Comparison of ENCODE assay signal across 8 cellular contexts in the genomic region with DNA sequence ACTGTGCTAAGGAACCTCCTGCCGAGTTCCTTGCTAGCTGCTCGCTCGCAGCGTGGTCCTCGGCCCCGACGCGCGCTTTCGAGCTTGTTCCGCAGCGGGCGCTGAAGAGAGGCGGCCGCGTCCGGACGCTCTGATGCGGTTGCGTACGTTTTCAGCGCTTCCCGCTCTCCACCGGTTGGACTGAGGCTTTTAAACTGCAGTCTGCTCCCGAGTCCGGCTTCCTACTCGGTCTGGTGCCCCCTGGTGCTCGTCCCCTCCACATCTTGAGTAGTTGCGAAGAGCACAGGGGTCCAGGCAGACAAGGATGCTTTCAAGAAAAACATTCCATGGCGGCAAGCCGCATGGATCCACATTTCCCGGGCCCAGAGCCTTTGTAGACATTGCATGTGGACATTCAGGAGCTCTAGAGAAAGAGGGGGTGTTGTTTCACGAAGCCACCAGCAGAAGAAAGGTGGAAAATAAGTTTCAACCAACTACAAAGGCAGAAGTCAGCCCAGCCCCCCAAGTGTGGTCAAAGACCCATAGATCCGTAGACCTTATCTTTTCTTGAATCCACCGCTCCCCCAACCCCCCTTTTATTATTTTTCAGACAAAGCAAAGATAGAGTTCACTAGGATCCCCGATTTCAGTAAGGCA. TPM values are rescaled to one million over a fixed set of nuclear protein-coding genes. Genes with fewer than 3 reads are reported as not detected.
DNase-seq lines count a peak whose midpoint lies in the region; ATAC-seq and TF ChIP-seq lines count a peak whose summit lies in the region.

No MANE protein-coding gene starts in this region.

- POLR2A ChIA-PET in activated CD4-positive, alpha-beta memory T cell treated with anti-CD3 and anti-CD28 coated beads for 36 hours (lab: Charles Lee): interaction anchor here (0.7 to 6.1 kb wide), 22 partner anchors 11 to 842 kb away, joined by 3 to 36 read pairs (median 4); partner anchors contain the start of gene RAD52

- 0% methylated on average over 36 of the region's 36 CpGs for WGBS in lung, 2 donors

- peak overlapping the region; percentile 95 for H3K27ac ChIP-seq in CD4-positive, CD25-positive, alpha-beta regulatory T cell (ENCODE audit: insufficient read depth, low read length, poor library complexity, severe bottlenecking)
- H3K27ac ChIP-seq in lung (ENCODE audit: low read depth in 1 of 2, low read length in 1 of 2): peak overlapping the region; percentile 80 to 88

- H3K36me3 Mint-ChIP-seq in CD4-positive, CD25-positive, alpha-beta regulatory T cell: no peaks in the 10 kb centered on the region
- H3K36me3 Mint-ChIP-seq in activated CD4-positive, alpha-beta memory T cell treated with anti-CD3 and anti-CD28 coated beads for 36 hours: peaks cover 20% of the 10 kb centered on the region

- intact Hi-C loops in activated CD4-positive, alpha-beta memory T cell treated with anti-CD3 and anti-CD28 coated beads for 36 hours (cut with micrococcal nuclease): loop anchor here (1.0 to 5.0 kb wide), 7 partner anchors 8 to 841 kb away; partner anchors contain the start of genes FBXL14 and RAD52

- H3K4me1 Mint-ChIP-seq in CD4-positive, CD25-positive, alpha-beta regulatory T cell: peaks cover 12 to 20% (median 14%) of the 10 kb centered on the region in 4 donors
- H3K4me1 Mint-ChIP-seq in activated CD4-positive, alpha-beta memory T cell treated with anti-CD3 and anti-CD28 coated beads for 36 hours (ENCODE audit: low read depth): peaks cover 15% of the 10 kb centered on the region

- H3K27me3 ChIP-seq in CD4-positive, CD25-positive, alpha-beta regulatory T cell (ENCODE audit: control insufficient read depth, insufficient read depth, low read length): no peaks in the 10 kb centered on the region
- H3K27me3 ChIP-seq in lung (ENCODE audit: control insufficient read depth, insufficient read depth): no peaks in the 10 kb centered on the region

- H3K4me1 ChIP-seq in CD4-positive, CD25-positive, alpha-beta regulatory T cell (ENCODE audit: control insufficient read depth, insufficient read depth, low read length, poor library complexity, severe bottlenecking): peaks cover 28% of the 10 kb centered on the region
- peaks cover 0 to 3% of the 10 kb centered on the region in 2 donors for H3K4me1 ChIP-seq in lung (ENCODE audit: control insufficient read depth in 2 of 2, insufficient read depth in 2 of 2, low read length in 2 of 2)

- no peaks in the 10 kb centered on the region for H3K9me3 ChIP-seq in CD4-positive, CD25-positive, alpha-beta regulatory T cell (ENCODE audit: control insufficient read depth in 2 of 2, low read length in 2 of 2)
- no peaks in the 10 kb centered on the region for H3K9me3 ChIP-seq in lung (ENCODE audit: control insufficient read depth in 2 of 2, insufficient read depth in 1 of 2, low read length in 1 of 2)

- H3K27me3 Mint-ChIP-seq in CD4-positive, CD25-positive, alpha-beta regulatory T cell: no peaks in the 10 kb centered on the region
- H3K27me3 Mint-ChIP-seq in activated CD4-positive, alpha-beta memory T cell treated with anti-CD3 and anti-CD28 coated beads for 36 hours: no peaks in the 10 kb centered on the region

- H3K9me3 Mint-ChIP-seq in CD4-positive, CD25-positive, alpha-beta regulatory T cell: no peaks in the 10 kb centered on the region
- H3K9me3 Mint-ChIP-seq in activated CD4-positive, alpha-beta memory T cell treated with anti-CD3 and anti-CD28 coated beads for 36 hours: no peaks in the 10 kb centered on the region

- CTCF ChIA-PET in activated CD4-positive, alpha-beta memory T cell treated with anti-CD3 and anti-CD28 coated beads for 36 hours (lab: Charles Lee): interaction anchor here (0.5 to 6.4 kb wide), 38 partner anchors 10 to 342 kb away, joined by 3 to 123 read pairs (median 10); partner anchors contain the start of genes NINJ2 and RAD52

- H3K36me3 ChIP-seq in CD4-positive, CD25-positive, alpha-beta regulatory T cell (ENCODE audit: control insufficient read depth, insufficient read depth, low read length): no peaks in the 10 kb centered on the region
- no peaks in the 10 kb centered on the region for H3K36me3 ChIP-seq in lung (ENCODE audit: control insufficient read depth in 2 of 2, insufficient read depth in 2 of 2, low read length in 2 of 2)

- H3K4me3 ChIP-seq in CD4-positive, CD25-positive, alpha-beta regulatory T cell (ENCODE audit: low read depth, low read length): peak overlapping the region; percentile 89
- H3K4me3 ChIP-seq in lung: peak overlapping the region; percentile 12

- no peak overlapping the region for H3K4me3 Mint-ChIP-seq in CD4-positive, CD25-positive, alpha-beta regulatory T cell
- H3K4me3 Mint-ChIP-seq in activated CD4-positive, alpha-beta memory T cell treated with anti-CD3 and anti-CD28 coated beads for 36 hours: no peak overlapping the region

- H3K27ac Mint-ChIP-seq in CD4-positive, CD25-positive, alpha-beta regulatory T cell: no peak overlapping the region
- no peak overlapping the region for H3K27ac Mint-ChIP-seq in activated CD4-positive, alpha-beta memory T cell treated with anti-CD3 and anti-CD28 coated beads for 36 hours

- peak; percentile 37 to 41 for ATAC-seq in CD4-positive, CD25-positive, alpha-beta regulatory T cell (ENCODE audit: low read depth in 2 of 2)
- ATAC-seq in GM19372 (IDR thresholded peaks at IDR 0.05; ENCODE audit: low read depth, unreplicated experiment): peak; percentile 37
- peak; percentile 38 for ATAC-seq in HG03565 (IDR thresholded peaks at IDR 0.05; ENCODE audit: unreplicated experiment)
- peak; percentile 53 for ATAC-seq in lung (ENCODE audit: insufficient read depth, low FRiP score)

- peak; percentile 71 to 97 (median 73) for DNase-seq in CD4-positive, CD25-positive, alpha-beta regulatory T cell
- DNase-seq in NCI-H748 treated with DMSO at 0.1 percent for 48 hours (lab: John Stamatoyannopoulos, UW): peak; percentile 66
- peak; percentile 94 for DNase-seq in activated CD4-positive, alpha-beta memory T cell treated with anti-CD3 and anti-CD28 coated beads for 36 hours
- peak; percentile 64 for DNase-seq in effector CD8-positive, alpha-beta T cell (lab: John Stamatoyannopoulos, UW)
- peak; percentile 91 for DNase-seq in lung (ENCODE audit: low spot score)
- peak; percentile 56 to 68 (median 65) for DNase-seq in stimulated activated CD4-positive, alpha-beta T cell treated with anti-CD3 and anti-CD28 coated beads, TNF-alpha, amount 100 ng/mL, for 1 hour (ENCODE audit: low read depth in 3 of 3, low spot score in 1 of 3)

- peak; percentile 51 for TF ChIP-seq CTCF in lung (IDR thresholded peaks at IDR 0.05; ENCODE audit: control extremely low read depth, extremely low read depth)

RNA-seq across cellular contexts. Expression of gene WNK1, which starts 1.1 kb away (rescaled TPM):
- 360 TPM for total RNA-seq in CD4-positive, CD25-positive, alpha-beta regulatory T cell
- 10 to 100 TPM; 22.1 to 34.6 (median 28.1) TPM for polyA plus RNA-seq in CD4-positive, CD25-positive, alpha-beta regulatory T cell
- total RNA-seq in activated CD4-positive, alpha-beta memory T cell treated with anti-CD3 and anti-CD28 coated beads for 36 hours: 100 to 1,000 TPM; 139 to 140 TPM
- 100 to 1,000 TPM; 201 to 269 TPM for total RNA-seq in lung
- 10 to 100 TPM; 23.1 to 55.4 TPM for polyA plus RNA-seq in lung

Comparison
In these comparisons a context has a peak if more than half of its experiments do, and no peak if none do; other contexts are left out.
1. Peak in every context shown above with its lines: DNase-seq, ATAC-seq, H3K4me3 ChIP-seq and H3K27ac ChIP-seq.